ENCODE assay signal across 1 cellular context in genomic region chr4:153804742-153805141, GRCh38.
TF ChIP-seq lines count a peak whose summit lies in the region.

No MANE protein-coding gene starts in this region.

TF ChIP-seq in A549, 52 proteins besides CTCF, POLR2A, EP300 and RAD21 (continued from another document):
- TF ChIP-seq HMGXB4 (CRISPR knock-in tag; IDR thresholded peaks at IDR 0.05; ENCODE audit: borderline replicate concordance) (no peak), HEYL (CRISPR knock-in tag; IDR thresholded peaks at IDR 0.05) (no peak), KDM1A (IDR thresholded peaks at IDR 0.05; ENCODE audit: low read depth) (no peak), MAFK (IDR thresholded peaks at IDR 0.05; ENCODE audit: partially characterized antibody) (peak; percentile 94), RCOR1 (IDR thresholded peaks at IDR 0.05; ENCODE audit: low read depth, low read length) (no peak)
